26 cellular contexts compared by ENCODE assay signal in the genomic region with DNA sequence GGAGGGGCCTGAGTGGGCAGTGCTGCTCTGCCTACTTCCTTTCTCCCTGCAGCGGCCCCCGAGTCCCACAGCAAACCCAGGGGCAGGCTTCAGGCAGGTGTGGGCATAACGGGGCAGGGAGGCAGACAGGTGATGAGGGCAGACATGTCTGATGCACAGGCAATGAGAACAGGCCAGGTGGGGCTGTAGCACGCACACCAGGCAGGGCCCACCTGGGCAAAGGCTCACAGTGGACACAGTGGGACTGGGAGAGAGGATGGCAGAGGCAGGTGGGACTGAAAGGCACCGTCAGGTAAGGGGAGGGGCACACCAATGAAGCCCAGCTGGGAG. TPM values are rescaled to one million over a fixed set of nuclear protein-coding genes. Genes with fewer than 3 reads are reported as not detected.
A peak's percentile ranks its signal among the peaks of the same experiment; 100 is the strongest.
DNase-seq lines count a peak whose midpoint lies in the region; ATAC-seq and TF ChIP-seq lines count a peak whose summit lies in the region.
"Had no signal": no experiment of that assay in that cellular context is flagged by ENCODE, and none has a peak within 500 bp of the region (broad histone marks: within the 10 kb centered on the region; RNA-seq: fewer than 3 reads in every experiment).

No MANE protein-coding gene starts in this region.

- H3K4me2 ChIP-seq in mesendoderm (ENCODE audit: low read length), result no peak overlapping the region

- H3K4me3 ChIP-seq in mesendoderm (ENCODE audit: low read length), result no peak overlapping the region
- H3K4me3 ChIP-seq: MG63, SJSA1 had no signal

- no peaks in the 10 kb centered on the region for H3K79me2 ChIP-seq in mesendoderm (ENCODE audit: control insufficient read depth, insufficient read depth, low read length)

- H3K9ac ChIP-seq in mesendoderm (ENCODE audit: low read length), result no peak overlapping the region

- H4K5ac ChIP-seq in mesendoderm (ENCODE audit: low read length), result no peak overlapping the region

- peak overlapping the region; percentile 56 for H3K27ac Mint-ChIP-seq in activated naive CD8-positive, alpha-beta T cell treated with anti-CD3 and anti-CD28 coated beads, Interleukin-2, amount 10 ng/mL, durations not matched to agents 7 days and 5 days
- no peak overlapping the region for H3K27ac Mint-ChIP-seq in activated naive CD8-positive, alpha-beta T cell treated with anti-CD3 and anti-CD28 coated beads for 36 hours
- H3K27ac Mint-ChIP-seq in neural crest cell (ENCODE audit: unreplicated experiment), result peak overlapping the region; percentile 35
- H3K27ac Mint-ChIP-seq in stimulated activated naive B cell treated with anti-CD40 and anti-IgM and Interleukin-4, amounts not matched to agents 10 μg/mL and 1 μg/mL and 100 μg/mL, for 72 hours, result peak overlapping the region; percentile 31
- H3K27ac Mint-ChIP-seq: B cell had no signal

- no peak for ATAC-seq in activated naive CD8-positive, alpha-beta T cell treated with anti-CD3 and anti-CD28 coated beads, Interleukin-2, amount 10 ng/mL, durations not matched to agents 7 days and 5 days (ENCODE audit: low read depth)
- ATAC-seq in stimulated activated naive B cell treated with anti-CD40 and anti-IgM and Interleukin-4, amounts not matched to agents 10 μg/mL and 1 μg/mL and 100 μg/mL, for 72 hours (replicated peaks), result no peak
- no peak for ATAC-seq in GM18498 (IDR thresholded peaks at IDR 0.05; ENCODE audit: unreplicated experiment)
- ATAC-seq: PC-3 had no signal

- H3K4ac ChIP-seq in mesendoderm (ENCODE audit: low read depth, low read length), result no peak overlapping the region

- no peak overlapping the region for H4K8ac ChIP-seq in mesendoderm (ENCODE audit: low read depth, low read length)

- peaks cover 22% of the 10 kb centered on the region for H3K4me1 Mint-ChIP-seq in activated naive CD8-positive, alpha-beta T cell treated with anti-CD3 and anti-CD28 coated beads, Interleukin-2, amount 10 ng/mL, durations not matched to agents 7 days and 5 days
- peaks cover 35% of the 10 kb centered on the region for H3K4me1 Mint-ChIP-seq in activated naive CD8-positive, alpha-beta T cell treated with anti-CD3 and anti-CD28 coated beads for 36 hours
- H3K4me1 Mint-ChIP-seq in neural crest cell, result peaks cover 23% of the 10 kb centered on the region
- H3K4me1 Mint-ChIP-seq in stimulated activated naive B cell treated with anti-CD40 and anti-IgM and Interleukin-4, amounts not matched to agents 10 μg/mL and 1 μg/mL and 100 μg/mL, for 72 hours, result peaks cover 39 to 51% of the 10 kb centered on the region in 2 donors

- H2BK5ac ChIP-seq in mesendoderm (ENCODE audit: low read length), result no peak overlapping the region

- no peak overlapping the region for H3K18ac ChIP-seq in mesendoderm (ENCODE audit: low read length)

- no CpG with 5 or more reads among the region's 5 CpGs for whole genome bisulfite sequencing in mesendoderm (ENCODE audit: extremely low coverage, insufficient coverage, low lambda C conversion rate)

- no peaks in the 10 kb centered on the region for H3K79me1 ChIP-seq in mesendoderm (ENCODE audit: low read length)

- H3K23ac ChIP-seq in mesendoderm (ENCODE audit: low read length), result no peak overlapping the region

- peaks cover 7% of the 10 kb centered on the region for H3K36me3 Mint-ChIP-seq in activated naive CD8-positive, alpha-beta T cell treated with anti-CD3 and anti-CD28 coated beads, Interleukin-2, amount 10 ng/mL, durations not matched to agents 7 days and 5 days
- peaks cover 8% of the 10 kb centered on the region for H3K36me3 Mint-ChIP-seq in activated naive CD8-positive, alpha-beta T cell treated with anti-CD3 and anti-CD28 coated beads for 36 hours
- H3K36me3 Mint-ChIP-seq in neural crest cell (ENCODE audit: low read depth), result peaks cover 7% of the 10 kb centered on the region
- peaks cover 32 to 44% of the 10 kb centered on the region in 2 donors for H3K36me3 Mint-ChIP-seq in stimulated activated naive B cell treated with anti-CD40 and anti-IgM and Interleukin-4, amounts not matched to agents 10 μg/mL and 1 μg/mL and 100 μg/mL, for 72 hours

- no peak overlapping the region for H3K4me3 Mint-ChIP-seq in activated naive CD8-positive, alpha-beta T cell treated with anti-CD3 and anti-CD28 coated beads, Interleukin-2, amount 10 ng/mL, durations not matched to agents 7 days and 5 days
- H3K4me3 Mint-ChIP-seq in activated naive CD8-positive, alpha-beta T cell treated with anti-CD3 and anti-CD28 coated beads for 36 hours, result no peak overlapping the region
- H3K4me3 Mint-ChIP-seq in neural crest cell, result peak overlapping the region; percentile 61
- no peak overlapping the region for H3K4me3 Mint-ChIP-seq in stimulated activated naive B cell treated with anti-CD40 and anti-IgM and Interleukin-4, amounts not matched to agents 10 μg/mL and 1 μg/mL and 100 μg/mL, for 72 hours
- H3K4me3 Mint-ChIP-seq: B cell had no signal

- peak overlapping the region; percentile 31 for H3K27ac ChIP-seq in VCaP
- H3K27ac ChIP-seq in mesendoderm (ENCODE audit: low read depth, low read length), result no peak overlapping the region
- H3K27ac ChIP-seq: 22Rv1, C4-2B, SJSA1 had no signal

- no peaks in the 10 kb centered on the region for H3K27me3 ChIP-seq in mesendoderm (ENCODE audit: insufficient read depth, low read length, poor library complexity)
- H3K27me3 ChIP-seq: MG63, SJSA1 had no signal

- H2BK15ac ChIP-seq in mesendoderm (replicated peaks; ENCODE audit: low read depth), result no peak overlapping the region

- no peaks in the 10 kb centered on the region for H3K9me3 Mint-ChIP-seq in activated naive CD8-positive, alpha-beta T cell treated with anti-CD3 and anti-CD28 coated beads, Interleukin-2, amount 10 ng/mL, durations not matched to agents 7 days and 5 days
- H3K9me3 Mint-ChIP-seq in activated naive CD8-positive, alpha-beta T cell treated with anti-CD3 and anti-CD28 coated beads for 36 hours, result no peaks in the 10 kb centered on the region
- H3K9me3 Mint-ChIP-seq in neural crest cell, result no peaks in the 10 kb centered on the region
- no peaks in the 10 kb centered on the region for H3K9me3 Mint-ChIP-seq in stimulated activated naive B cell treated with anti-CD40 and anti-IgM and Interleukin-4, amounts not matched to agents 10 μg/mL and 1 μg/mL and 100 μg/mL, for 72 hours

- DNase-seq in activated naive CD8-positive, alpha-beta T cell treated with anti-CD3 and anti-CD28 coated beads, Interleukin-2, amount 10 ng/mL, durations not matched to agents 7 days and 5 days, result no peak
- DNase-seq in activated naive CD8-positive, alpha-beta T cell treated with anti-CD3 and anti-CD28 coated beads for 36 hours, result no peak
- DNase-seq in neural crest cell (ENCODE audit: low read depth, low spot score), result no peak
- DNase-seq in stimulated activated naive B cell treated with anti-CD40 and anti-IgM and Interleukin-4, amounts not matched to agents 10 μg/mL and 1 μg/mL and 100 μg/mL, for 72 hours, result no peak
- DNase-seq in mesendoderm, result no peak
- DNase-seq in putamen (ENCODE audit: low spot score), result no peak
- DNase-seq: DMS53, KBM-7, MG63, NCI-H1105 treated with DMSO at 0.1 percent for 48 hours, NCI-H146, NCI-H1930, NCI-H2107, NCI-H524, NCI-H774, PC-3, Right ventricle myocardium superior had no signal

- H3K36me3 ChIP-seq in mesendoderm (ENCODE audit: control insufficient read depth, insufficient read depth, low read length), result peaks cover 3% of the 10 kb centered on the region

- no peak overlapping the region for H3K56ac ChIP-seq in mesendoderm (ENCODE audit: low read length)

- H2AK5ac ChIP-seq in mesendoderm (ENCODE audit: low read length), result no peak overlapping the region

- no peak for TF ChIP-seq CTCF in VCaP (conservative IDR thresholded peaks at IDR 0.05)
- TF ChIP-seq CTCF in neural crest cell (conservative IDR thresholded peaks at IDR 0.05), result no peak

- H3K4me1 ChIP-seq in mesendoderm (ENCODE audit: control insufficient read depth, low read depth, low read length), result no peaks in the 10 kb centered on the region

- H2BK120ac ChIP-seq in mesendoderm (ENCODE audit: low read depth, low read length), result no peak overlapping the region

- POLR2A ChIA-PET in activated naive CD8-positive, alpha-beta T cell treated with anti-CD3 and anti-CD28 coated beads, Interleukin-2, amount 10 ng/mL, durations not matched to agents 7 days and 5 days (lab: Charles Lee), result no interaction called here

- H3K27me3 Mint-ChIP-seq in activated naive CD8-positive, alpha-beta T cell treated with anti-CD3 and anti-CD28 coated beads, Interleukin-2, amount 10 ng/mL, durations not matched to agents 7 days and 5 days, result no peaks in the 10 kb centered on the region
- no peaks in the 10 kb centered on the region for H3K27me3 Mint-ChIP-seq in activated naive CD8-positive, alpha-beta T cell treated with anti-CD3 and anti-CD28 coated beads for 36 hours
- H3K27me3 Mint-ChIP-seq in neural crest cell (ENCODE audit: low read depth), result peaks cover 5% of the 10 kb centered on the region
- no peaks in the 10 kb centered on the region for H3K27me3 Mint-ChIP-seq in stimulated activated naive B cell treated with anti-CD40 and anti-IgM and Interleukin-4, amounts not matched to agents 10 μg/mL and 1 μg/mL and 100 μg/mL, for 72 hours
- H3K27me3 Mint-ChIP-seq: B cell had no signal

RNA-seq across cellular contexts. Expression of gene LTC4S, which starts 5.8 kb away (rescaled TPM):
- total RNA-seq in activated naive CD8-positive, alpha-beta T cell treated with anti-CD3 and anti-CD28 coated beads, Interleukin-2, amount 10 ng/mL, durations not matched to agents 7 days and 5 days, result 1 to 10 TPM; 5.7 to 6.3 TPM
- under 1 TPM in 1 of 2 experiments, not detected in 1; 0.29 TPM for total RNA-seq in activated naive CD8-positive, alpha-beta T cell treated with anti-CD3 and anti-CD28 coated beads for 36 hours
- total RNA-seq in neural crest cell, result 2.4 and 3.3 TPM in 2 replicates
- 0.45 TPM for polyA plus RNA-seq in mesendoderm (2013, experiment 1 of 2)
- polyA plus RNA-seq in mesendoderm (2013, experiment 2 of 2), result 0.42 TPM
- total RNA-seq: Daoy, HT-29, LHCN-M2 had no signal

RNA-seq across cellular contexts. Expression of gene MGAT4B, which starts 7.1 kb away (rescaled TPM):
- total RNA-seq in activated naive CD8-positive, alpha-beta T cell treated with anti-CD3 and anti-CD28 coated beads, Interleukin-2, amount 10 ng/mL, durations not matched to agents 7 days and 5 days, result 100 to 1,000 TPM; 118 TPM
- total RNA-seq in activated naive CD8-positive, alpha-beta T cell treated with anti-CD3 and anti-CD28 coated beads for 36 hours, result 10 to 100 TPM; 67.9 to 71.5 TPM
- total RNA-seq in neural crest cell, result 120 and 124 TPM in 2 replicates
- polyA plus RNA-seq in mesendoderm (2013, experiment 1 of 2), result 35.2 TPM
- 37.9 TPM for polyA plus RNA-seq in mesendoderm (2013, experiment 2 of 2)

RNA-seq across cellular contexts. Expression of gene SQSTM1, which starts 21.1 kb away (rescaled TPM):
- total RNA-seq in activated naive CD8-positive, alpha-beta T cell treated with anti-CD3 and anti-CD28 coated beads, Interleukin-2, amount 10 ng/mL, durations not matched to agents 7 days and 5 days, result 100 to 1,000 TPM; 196 to 216 TPM
- 100 to 1,000 TPM; 111 to 117 TPM for total RNA-seq in activated naive CD8-positive, alpha-beta T cell treated with anti-CD3 and anti-CD28 coated beads for 36 hours
- total RNA-seq in neural crest cell, result 67.6 and 69.5 TPM in 2 replicates
- polyA plus RNA-seq in mesendoderm (2013, experiment 1 of 2), result 52.0 TPM
- polyA plus RNA-seq in mesendoderm (2013, experiment 2 of 2), result 62.0 TPM

RNA-seq across cellular contexts. Expression of gene MRNIP, which starts 59.0 kb away (rescaled TPM):
- total RNA-seq in activated naive CD8-positive, alpha-beta T cell treated with anti-CD3 and anti-CD28 coated beads, Interleukin-2, amount 10 ng/mL, durations not matched to agents 7 days and 5 days, result 10 to 100 TPM; 46.1 to 47.4 TPM
- total RNA-seq in activated naive CD8-positive, alpha-beta T cell treated with anti-CD3 and anti-CD28 coated beads for 36 hours, result 10 to 100 TPM; 12.3 to 13.9 TPM
- 40.9 and 42.2 TPM in 2 replicates for total RNA-seq in neural crest cell
- 9.5 TPM for polyA plus RNA-seq in mesendoderm (2013, experiment 1 of 2)
- polyA plus RNA-seq in mesendoderm (2013, experiment 2 of 2), result 9.3 TPM
